Comparison of ENCODE assay signal across 1 cellular context in the genomic region with DNA sequence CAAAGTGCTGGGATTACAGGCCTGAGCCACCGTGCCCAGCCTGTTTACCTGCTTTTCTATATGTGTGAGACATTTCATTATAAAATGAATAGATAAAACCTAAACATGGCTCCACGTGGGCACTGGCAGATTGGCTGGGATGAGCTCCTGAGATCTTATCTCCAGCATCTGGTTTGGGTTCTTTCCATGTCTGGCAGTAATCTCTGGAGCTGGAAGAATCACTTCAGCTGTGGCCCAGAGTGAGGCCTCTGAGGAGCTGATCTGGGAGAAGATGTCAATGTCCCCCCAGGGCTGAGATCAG.
TF ChIP-seq lines count a peak whose summit lies in the region.

No MANE protein-coding gene starts in this region.

TF ChIP-seq in K562, 482 proteins besides CTCF, POLR2A, EP300 and RAD21 (continued from another document):
- TF ChIP-seq ZFP36 (IDR thresholded peaks at IDR 0.05; ENCODE audit: low read depth, low read length, partially characterized antibody) = no peak
- no peak for TF ChIP-seq ZKSCAN1 (IDR thresholded peaks at IDR 0.05; ENCODE audit: low read depth, low read length)
- TF ChIP-seq ZC3H4 (CRISPR knock-in tag; IDR thresholded peaks at IDR 0.05; ENCODE audit: borderline replicate concordance) = no peak
- TF ChIP-seq CBFB (CRISPR knock-in tag; IDR thresholded peaks at IDR 0.05) = 0 out of 2 replicates have a peak, but pooled peaks have one; percentile 38
- TF ChIP-seq LEF1 (IDR thresholded peaks at IDR 0.05) = no peak
